8 cellular contexts compared by ENCODE assay signal in genomic region chr19:38617764-38618589, GRCh38. TPM values are rescaled to one million over a fixed set of nuclear protein-coding genes. Genes with fewer than 3 reads are reported as not detected.
A peak's percentile ranks its signal among the peaks of the same experiment; 100 is the strongest.
DNase-seq lines count a peak whose midpoint lies in the region; ATAC-seq lines count a peak whose summit lies in the region.

Gene MAP4K1 (minus strand): TSS chr19:38617953. CDS start chr19:38617895, 58 bp downstream.

- H3K27ac Mint-ChIP-seq in immature natural killer cell, result peak within 1 kb of the TSS; percentile 92 to 99 (median 98)

- peaks cover 10 to 32% (median 12%) of the 10 kb centered on the region in 3 donors for H3K36me3 Mint-ChIP-seq in immature natural killer cell

- peaks cover 56 to 65% of the 10 kb centered on the region in 2 donors for H3K4me1 Mint-ChIP-seq in immature natural killer cell

- peaks cover 0 to 14% (median 7%) of the 10 kb centered on the region in 3 donors for H3K27me3 Mint-ChIP-seq in immature natural killer cell (ENCODE audit: low read depth in 3 of 3)

- ATAC-seq in GM19328 (IDR thresholded peaks at IDR 0.05; ENCODE audit: unreplicated experiment) (peak; percentile 40), HG03457 (IDR thresholded peaks at IDR 0.05; ENCODE audit: unreplicated experiment) (peak; percentile 44)

- H3K27ac ChIP-seq in angular gyrus (ENCODE audit: low read depth, low read length), result peak within 1 kb of the TSS; percentile 88

- peak within 1 kb of the TSS; percentile 97 to 100 (median 99) for H3K4me3 Mint-ChIP-seq in immature natural killer cell

- DNase-seq in Ammon's horn (ENCODE audit: low spot score), result peak; percentile 49
- peak; percentile 53 for DNase-seq in T follicular helper cell (ENCODE audit: low read depth)
- peak; percentile 63 to 72 (median 65) for DNase-seq in immature natural killer cell
- peak; percentile 75 for DNase-seq in stimulated activated CD4-positive, alpha-beta T cell treated with anti-CD3 and anti-CD28 coated beads, Interleukin-1b, Interleukin-23, amount 100 ng/mL, for 48 hours
- no peak for DNase-seq in EL

- H3K9me3 Mint-ChIP-seq in immature natural killer cell, result no peaks in the 10 kb centered on the region

RNA-seq across cellular contexts. Expression of gene MAP4K1, which starts in this region (rescaled TPM):
- polyA plus RNA-seq in immature natural killer cell, result 10 to 100 TPM; 52.1 to 98.1 (median 67.0) TPM
